Comparison of ENCODE assay signal across 7 cellular contexts in the genomic region with DNA sequence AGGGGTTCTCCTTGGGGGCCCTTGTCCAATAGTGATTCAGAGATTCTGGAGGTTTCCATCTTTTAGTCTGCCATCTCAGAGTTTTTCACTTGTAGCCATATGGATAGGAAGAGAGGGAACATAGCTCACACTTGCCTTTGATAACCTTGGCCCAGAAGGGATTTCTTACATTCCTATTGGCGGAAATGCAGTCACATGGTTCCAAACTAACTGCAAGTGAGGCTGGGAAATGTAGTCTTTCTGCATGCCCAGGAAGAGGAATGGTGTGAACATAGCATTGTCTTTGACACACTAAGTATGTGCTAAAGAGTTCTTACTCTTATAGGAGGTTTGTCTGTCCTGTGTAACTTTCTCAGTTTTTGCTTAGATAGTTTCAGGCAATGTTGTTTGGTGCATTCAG.
DNase-seq lines count a peak whose midpoint lies in the region; FAIRE-seq and TF ChIP-seq lines count a peak whose summit lies in the region.
"Not testable (repeated sequence)": the region's sequence is repeated elsewhere in the genome, so short reads cannot be mapped to it uniquely, and the experiment has no call there.

No MANE protein-coding gene starts in this region.

- H3K27me3 Mint-ChIP-seq in astrocyte (ENCODE audit: low read depth, unreplicated experiment), result peaks cover 19% of the 10 kb centered on the region

- H2AFZ ChIP-seq in astrocyte (ENCODE audit: low read depth, low read length), result not testable (repeated sequence)

- H3K4me3 Mint-ChIP-seq in astrocyte (ENCODE audit: unreplicated experiment), result not testable (repeated sequence)

- not testable (repeated sequence) for H3K36me3 Mint-ChIP-seq in astrocyte (ENCODE audit: low read depth, unreplicated experiment)

- H3K4me1 ChIP-seq in astrocyte (ENCODE audit: insufficient read depth, low read length), result not testable (repeated sequence)

- H3K4me3 ChIP-seq in astrocyte (ENCODE audit: insufficient read depth, low read depth, low read length), result not testable (repeated sequence)

- not testable (repeated sequence) for H3K79me2 ChIP-seq in astrocyte (ENCODE audit: insufficient read depth, low read length)

- H3K27ac ChIP-seq in astrocyte (ENCODE audit: low read depth, low read length), result not testable (repeated sequence)

- TF ChIP-seq CTCF in astrocyte (IDR thresholded peaks at IDR 0.05; ENCODE audit: insufficient read depth, low read depth, low read length), result not testable (repeated sequence)

- not testable (repeated sequence) for H3K9me3 ChIP-seq in astrocyte (ENCODE audit: insufficient read depth, low read depth, low read length)

- H3K27ac Mint-ChIP-seq in astrocyte (ENCODE audit: unreplicated experiment), result not testable (repeated sequence)

- not testable (repeated sequence) for H3K27me3 ChIP-seq in astrocyte (ENCODE audit: insufficient read depth, low read length)

- intact Hi-C loops in cardiac septum (cut with DNase I), result not testable (repeated sequence)

- FAIRE-seq in astrocyte (lab: Jason Lieb, UNC), result not testable (repeated sequence)

- not testable (repeated sequence) for H4K20me1 ChIP-seq in astrocyte (ENCODE audit: insufficient read depth, low read length)

- H3K36me3 ChIP-seq in astrocyte (ENCODE audit: insufficient read depth, low read length), result not testable (repeated sequence)

- not testable (repeated sequence) for H3K4me1 Mint-ChIP-seq in astrocyte (ENCODE audit: low read depth, unreplicated experiment)

- H3K9ac ChIP-seq in astrocyte (ENCODE audit: low read length), result not testable (repeated sequence)

- not testable (repeated sequence) for H3K9me3 Mint-ChIP-seq in astrocyte (ENCODE audit: unreplicated experiment)

- H3K4me2 ChIP-seq in astrocyte (ENCODE audit: low read length), result not testable (repeated sequence)

- DNase-seq in DMS53 (lab: John Stamatoyannopoulos, UW) (peak; percentile 9), HT-29 (ENCODE audit: low spot score) (peak; percentile 26), MV-4-11 (lab: John Stamatoyannopoulos, UW) (peak; percentile 1), OCI-M1 (lab: John Stamatoyannopoulos, UW) (peak; percentile 1), astrocyte (ENCODE audit: low read depth) (peak; percentile 1), dermis blood vessel endothelial cell (peak; percentile 13), cardiac septum (ENCODE audit: low spot score) (peak; percentile 3)
